Comparison of ENCODE assay signal across 17 cellular contexts in genomic region chr10:82084496-82084895, GRCh38.
DNase-seq lines count a peak whose midpoint lies in the region; ATAC-seq and TF ChIP-seq lines count a peak whose summit lies in the region.
"Had no signal": no experiment of that assay in that cellular context is flagged by ENCODE, and none has a peak within 500 bp of the region (broad histone marks: within the 10 kb centered on the region; RNA-seq: fewer than 3 reads in every experiment).

No MANE protein-coding gene starts in this region.

- no peak for TF ChIP-seq CTCF in neural progenitor cell (IDR thresholded peaks at IDR 0.05)

- H3K4me1 ChIP-seq in neural progenitor cell = peaks cover 9% of the 10 kb centered on the region
- H3K4me1 ChIP-seq: A549, Caco-2 had no signal

- ATAC-seq in activated CD4-positive, alpha-beta T cell treated with anti-CD3 and anti-CD28 coated beads for 36 hours = no peak
- no peak for ATAC-seq in GM21576 (IDR thresholded peaks at IDR 0.05; ENCODE audit: unreplicated experiment)
- ATAC-seq: A549; CD8-positive, alpha-beta T cell had no signal

- H3K4me3 ChIP-seq in neural progenitor cell = no peak overlapping the region
- H3K4me3 ChIP-seq: A549; BLaER1 treated with 17β-estradiol and CSF1 and Interleukin-3, amounts not matched to agents 10 nM and 100 nM had no signal

- no peak overlapping the region for H3K4me2 ChIP-seq in neural progenitor cell
- H3K4me2 ChIP-seq: A549; BLaER1 treated with 17β-estradiol and CSF1 and Interleukin-3, amounts not matched to agents 10 nM and 100 nM had no signal

- H3K27ac ChIP-seq in neural progenitor cell = no peak overlapping the region
- H3K27ac ChIP-seq: 22Rv1; A549; BLaER1 treated with 17β-estradiol and CSF1 and Interleukin-3, amounts not matched to agents 10 nM and 100 nM; C4-2B had no signal

- H3K27me3 ChIP-seq in neural progenitor cell = no peaks in the 10 kb centered on the region
- H3K27me3 ChIP-seq: BLaER1 treated with 17β-estradiol and CSF1 and Interleukin-3, amounts not matched to agents 10 nM and 100 nM had no signal

- peaks cover 4% of the 10 kb centered on the region for H3K9me3 Mint-ChIP-seq in activated naive CD4-positive, alpha-beta T cell treated with anti-CD3 and anti-CD28 coated beads for 36 hours
- peaks cover 2% of the 10 kb centered on the region for H3K9me3 Mint-ChIP-seq in neural progenitor cell
- no peaks in the 10 kb centered on the region for H3K9me3 Mint-ChIP-seq in activated CD4-positive, alpha-beta T cell treated with anti-CD3 and anti-CD28 coated beads for 36 hours (ENCODE audit: low read depth)

- no peaks in the 10 kb centered on the region for H4K20me1 ChIP-seq in neural progenitor cell (ENCODE audit: low read depth)
- H4K20me1 ChIP-seq: BLaER1 treated with 17β-estradiol and CSF1 and Interleukin-3, amounts not matched to agents 10 nM and 100 nM had no signal

- H3K9me3 ChIP-seq in neural progenitor cell (ENCODE audit: low read depth) = no peaks in the 10 kb centered on the region
- H3K9me3 ChIP-seq: A549, Caco-2 had no signal

- no peak overlapping the region for H3K9ac ChIP-seq in neural progenitor cell
- H3K9ac ChIP-seq: BLaER1 treated with 17β-estradiol and CSF1 and Interleukin-3, amounts not matched to agents 10 nM and 100 nM had no signal

- DNase-seq in activated naive CD4-positive, alpha-beta T cell treated with anti-CD3 and anti-CD28 coated beads for 36 hours = no peak
- DNase-seq in activated naive CD4-positive, alpha-beta T cell (lab: John Stamatoyannopoulos, UW) = no peak
- DNase-seq in neural progenitor cell (ENCODE audit: low spot score) = no peak
- DNase-seq in activated CD4-positive, alpha-beta T cell treated with anti-CD3 and anti-CD28 coated beads for 36 hours = no peak
- DNase-seq: AML-193; Caco-2; Calu3; CD4-positive, alpha-beta T cell; CD8-positive, alpha-beta T cell; DMS79 treated with DMSO at 0.1 percent for 48 hours; GF-D8 had no signal

- no peaks in the 10 kb centered on the region for H3F3A ChIP-seq in neural progenitor cell (ENCODE audit: low read depth)

- H3K27me3 Mint-ChIP-seq in activated naive CD4-positive, alpha-beta T cell treated with anti-CD3 and anti-CD28 coated beads for 36 hours (ENCODE audit: low read depth) = no peaks in the 10 kb centered on the region
- peaks cover 2% of the 10 kb centered on the region for H3K27me3 Mint-ChIP-seq in neural progenitor cell (ENCODE audit: insufficient read depth, low read depth)
- no peaks in the 10 kb centered on the region for H3K27me3 Mint-ChIP-seq in activated CD4-positive, alpha-beta T cell treated with anti-CD3 and anti-CD28 coated beads for 36 hours
- H3K27me3 Mint-ChIP-seq: B cell; CD4-positive, alpha-beta T cell had no signal

- no peaks in the 10 kb centered on the region for H3K79me2 ChIP-seq in neural progenitor cell (ENCODE audit: low read depth)

- POLR2A ChIA-PET in activated CD4-positive, alpha-beta T cell treated with anti-CD3 and anti-CD28 coated beads for 36 hours (lab: Charles Lee) = no interaction called here

- H3K4me3 Mint-ChIP-seq in activated naive CD4-positive, alpha-beta T cell treated with anti-CD3 and anti-CD28 coated beads for 36 hours = no peak overlapping the region
- no peak overlapping the region for H3K4me3 Mint-ChIP-seq in neural progenitor cell
- no peak overlapping the region for H3K4me3 Mint-ChIP-seq in activated CD4-positive, alpha-beta T cell treated with anti-CD3 and anti-CD28 coated beads for 36 hours
- H3K4me3 Mint-ChIP-seq: B cell; CD4-positive, alpha-beta T cell; CD8-positive, alpha-beta T cell had no signal

- H3K4me1 Mint-ChIP-seq in activated naive CD4-positive, alpha-beta T cell treated with anti-CD3 and anti-CD28 coated beads for 36 hours (ENCODE audit: low read depth) = no peaks in the 10 kb centered on the region
- no peaks in the 10 kb centered on the region for H3K4me1 Mint-ChIP-seq in neural progenitor cell
- H3K4me1 Mint-ChIP-seq in activated CD4-positive, alpha-beta T cell treated with anti-CD3 and anti-CD28 coated beads for 36 hours = no peaks in the 10 kb centered on the region
- H3K4me1 Mint-ChIP-seq: B cell had no signal

- H2AFZ ChIP-seq in neural progenitor cell (replicated peaks) = peak overlapping the region; percentile 70

- no peaks in the 10 kb centered on the region for H3K36me3 ChIP-seq in neural progenitor cell

- no peaks in the 10 kb centered on the region for H3K36me3 Mint-ChIP-seq in activated naive CD4-positive, alpha-beta T cell treated with anti-CD3 and anti-CD28 coated beads for 36 hours (ENCODE audit: low read depth)
- H3K36me3 Mint-ChIP-seq in neural progenitor cell = no peaks in the 10 kb centered on the region
- H3K36me3 Mint-ChIP-seq in activated CD4-positive, alpha-beta T cell treated with anti-CD3 and anti-CD28 coated beads for 36 hours (ENCODE audit: low read depth) = no peaks in the 10 kb centered on the region
- H3K36me3 Mint-ChIP-seq: CD8-positive, alpha-beta T cell had no signal

- H3K27ac Mint-ChIP-seq in activated naive CD4-positive, alpha-beta T cell treated with anti-CD3 and anti-CD28 coated beads for 36 hours = peak overlapping the region; percentile 46
- no peak overlapping the region for H3K27ac Mint-ChIP-seq in neural progenitor cell
- no peak overlapping the region for H3K27ac Mint-ChIP-seq in activated CD4-positive, alpha-beta T cell treated with anti-CD3 and anti-CD28 coated beads for 36 hours
- H3K27ac Mint-ChIP-seq: B cell; CD4-positive, alpha-beta T cell; CD8-positive, alpha-beta T cell had no signal

- CTCF ChIA-PET in activated naive CD4-positive, alpha-beta T cell treated with anti-CD3 and anti-CD28 coated beads for 36 hours (lab: Charles Lee) = no interaction called here
- CTCF ChIA-PET in activated CD4-positive, alpha-beta T cell treated with anti-CD3 and anti-CD28 coated beads for 36 hours (lab: Charles Lee) = no interaction called here

- intact Hi-C loops in activated naive CD4-positive, alpha-beta T cell treated with anti-CD3 and anti-CD28 coated beads for 36 hours (cut with micrococcal nuclease) = no loop called here
- intact Hi-C loops in activated CD4-positive, alpha-beta T cell treated with anti-CD3 and anti-CD28 coated beads for 36 hours (cut with DNase I, micrococcal nuclease) = no loop called here
